In genomic region chr4:176273741-176274140, GRCh38 we compare ENCODE assay signal across 1 cellular context.
TF ChIP-seq lines count a peak whose summit lies in the region.

No MANE protein-coding gene starts in this region.

TF ChIP-seq in HepG2, 621 proteins besides CTCF, POLR2A, EP300 and RAD21:
- TF ChIP-seq HNRNPLL (IDR thresholded peaks at IDR 0.05; ENCODE audit: low read depth, low read length, poor library complexity, severe bottlenecking), result no peak
- no peak for TF ChIP-seq ELF3 (CRISPR knock-in tag; IDR thresholded peaks at IDR 0.05)
- no peak for TF ChIP-seq CREB3 (CRISPR knock-in tag; IDR thresholded peaks at IDR 0.05)
- TF ChIP-seq ZNF652 (CRISPR knock-in tag; IDR thresholded peaks at IDR 0.05; ENCODE audit: borderline replicate concordance, low read depth), result no peak
- TF ChIP-seq THYN1 (CRISPR knock-in tag; IDR thresholded peaks at IDR 0.05; ENCODE audit: borderline replicate concordance, low read depth), result no peak
- no peak for TF ChIP-seq ZNF432 (CRISPR knock-in tag; IDR thresholded peaks at IDR 0.05; ENCODE audit: borderline replicate concordance)
- TF ChIP-seq SIN3A (IDR thresholded peaks at IDR 0.05; ENCODE audit: borderline replicate concordance, low read depth, low read length), result no peak
- TF ChIP-seq NBN (conservative IDR thresholded peaks at IDR 0.05), result no peak
- TF ChIP-seq KDM6A (CRISPR knock-in tag; IDR thresholded peaks at IDR 0.05; ENCODE audit: low read depth), result no peak
- no peak for TF ChIP-seq ISL2 (CRISPR knock-in tag; IDR thresholded peaks at IDR 0.05)
- TF ChIP-seq GATAD1 (CRISPR knock-in tag; IDR thresholded peaks at IDR 0.05), result no peak
- TF ChIP-seq UBTF (CRISPR knock-in tag; IDR thresholded peaks at IDR 0.05), result no peak
- TF ChIP-seq ZFP41 (CRISPR knock-in tag; IDR thresholded peaks at IDR 0.05; ENCODE audit: borderline replicate concordance), result no peak
- TF ChIP-seq RBAK (CRISPR knock-in tag; IDR thresholded peaks at IDR 0.05), result no peak
- TF ChIP-seq, protein P1, sequence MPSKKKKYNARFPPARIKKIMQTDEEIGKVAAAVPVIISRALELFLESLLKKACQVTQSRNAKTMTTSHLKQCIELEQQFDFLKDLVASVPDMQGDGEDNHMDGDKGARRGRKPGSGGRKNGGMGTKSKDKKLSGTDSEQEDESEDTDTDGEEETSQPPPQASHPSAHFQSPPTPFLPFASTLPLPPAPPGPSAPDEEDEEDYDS (CRISPR knock-in tag; IDR thresholded peaks at IDR 0.05), result no peak
- TF ChIP-seq PPARG (CRISPR knock-in tag; conservative IDR thresholded peaks at IDR 0.05), result no peak
- no peak for TF ChIP-seq BATF2 (CRISPR knock-in tag; IDR thresholded peaks at IDR 0.05)
- no peak for TF ChIP-seq JUNB (CRISPR knock-in tag; IDR thresholded peaks at IDR 0.05; ENCODE audit: borderline replicate concordance)
- no peak for TF ChIP-seq KIAA2018 (CRISPR knock-in tag; IDR thresholded peaks at IDR 0.05; ENCODE audit: borderline replicate concordance)
